ENCODE assay signal across 8 cellular contexts in genomic region chr5:139638090-139638735, GRCh38. TPM values are rescaled to one million over a fixed set of nuclear protein-coding genes. Genes with fewer than 3 reads are reported as not detected.
DNase-seq lines count a peak whose midpoint lies in the region; TF ChIP-seq lines count a peak whose summit lies in the region.

No MANE protein-coding gene starts in this region.

- no peak for TF ChIP-seq POLR2A in vagina (IDR thresholded peaks at IDR 0.05)

- no peaks in the 10 kb centered on the region for H3K79me2 ChIP-seq in SU-DHL-6 (ENCODE audit: insufficient read depth, low read length)

- peak overlapping the region; percentile 80 for H3K4me2 ChIP-seq in SU-DHL-6 (ENCODE audit: low read depth, low read length, poor library complexity, severe bottlenecking)

- H3F3A ChIP-seq in SU-DHL-6 (ENCODE audit: insufficient read depth), result peaks cover 34% of the 10 kb centered on the region

- no peak overlapping the region for H2AFZ ChIP-seq in SU-DHL-6 (ENCODE audit: low read depth, low read length, severe bottlenecking)

- H3K9ac ChIP-seq in SU-DHL-6 (ENCODE audit: low read length), result peak overlapping the region; percentile 55

- no peaks in the 10 kb centered on the region for H3K27me3 ChIP-seq in SU-DHL-6 (ENCODE audit: low read length)
- no peaks in the 10 kb centered on the region for H3K27me3 ChIP-seq in vagina

- H3K36me3 ChIP-seq in SU-DHL-6 (ENCODE audit: low read length) (no peaks in the 10 kb centered on the region), vagina (no peaks in the 10 kb centered on the region)

- peak; percentile 18 to 34 for DNase-seq in activated T-cell treated with anti-CD3 and anti-CD28 coated beads, Interleukin-2, amount 50 U/mL, for 48 hours
- no peak for DNase-seq in activated T-cell treated with anti-CD3 and anti-CD28 coated beads for 4 hours
- peak in 68 of 76 experiments; percentile 4 to 88 (median 57) for DNase-seq in HUDEP-2 (lab: John Stamatoyannopoulos, UW; ENCODE audit: unreplicated experiment in 76 of 76)
- peak; percentile 75 for DNase-seq in fibroblast of mammary gland (ENCODE audit: low read depth)
- peak; percentile 98 for DNase-seq in myocyte (ENCODE audit: low read depth)
- DNase-seq in vagina (ENCODE audit: extremely low spot score in 2 of 2), result peak in 1 of 2 donors; percentile 89
- no peak for DNase-seq in amniotic stem cell (lab: John Stamatoyannopoulos, UW)

- H3K27ac ChIP-seq in SU-DHL-6 (ENCODE audit: low read depth, low read length) (peak overlapping the region; percentile 98), vagina (peak overlapping the region; percentile 91)

- peak overlapping the region; percentile 43 for H3K4me3 ChIP-seq in SU-DHL-6 (ENCODE audit: insufficient read depth, low read length, poor library complexity, severe bottlenecking)
- H3K4me3 ChIP-seq in fibroblast of mammary gland (ENCODE audit: control insufficient read depth, low read depth, low read length), result peak overlapping the region; percentile 43
- peak overlapping the region; percentile 49 to 51 for H3K4me3 ChIP-seq in vagina

- TF ChIP-seq CTCF in SU-DHL-6 (IDR thresholded peaks at IDR 0.05; ENCODE audit: insufficient read depth, low read length, poor library complexity, severe bottlenecking) (no peak), fibroblast of mammary gland (conservative IDR thresholded peaks at IDR 0.05; ENCODE audit: control insufficient read depth, insufficient read depth, low read depth, low read length) (no peak), vagina (IDR thresholded peaks at IDR 0.05) (no peak)

- H3K4me1 ChIP-seq in vagina, result peaks cover 59% of the 10 kb centered on the region

- H3K9me3 ChIP-seq in SU-DHL-6 (ENCODE audit: insufficient read depth, low read length) (no peaks in the 10 kb centered on the region), vagina (no peaks in the 10 kb centered on the region)

- no peaks in the 10 kb centered on the region for H4K20me1 ChIP-seq in SU-DHL-6 (ENCODE audit: low read depth, low read length)

- H3K9me2 ChIP-seq in SU-DHL-6 (replicated peaks; ENCODE audit: insufficient read depth, low read length), result no peaks in the 10 kb centered on the region

- intact Hi-C loops in vagina (cut with DNase I), result loop anchor here (5.0 kb wide), 1 partner anchor 49 kb away; no protein-coding TSS in a partner anchor

RNA-seq across cellular contexts. Expression of gene CXXC5, which starts 9.9 kb away (rescaled TPM):
- total RNA-seq in myocyte (246 and 253 TPM in 2 replicates), vagina (51.8 TPM)
- polyA plus RNA-seq in myocyte (2012), result 186 TPM

Comparison
In these comparisons a context has a peak if more than half of its experiments do, and no peak if none do; other contexts are left out.
1. DNase-seq: peak in activated T-cell treated with anti-CD3 and anti-CD28 coated beads, Interleukin-2, amount 50 U/mL, for 48 hours (2 of 2), HUDEP-2 (68 of 76), fibroblast of mammary gland (single experiment) and myocyte (single experiment); none in activated T-cell treated with anti-CD3 and anti-CD28 coated beads for 4 hours (single experiment) and amniotic stem cell (single experiment).
2. Peak in every context shown above with its lines, with median percentiles within 50 percentile points of each other: H3K4me3 ChIP-seq.